10 cellular contexts compared by ENCODE assay signal in genomic region chr16:4111748-4112696, GRCh38. TPM values are rescaled to one million over a fixed set of nuclear protein-coding genes. Genes with fewer than 3 reads are reported as not detected.
DNase-seq lines count a peak whose midpoint lies in the region; ATAC-seq and TF ChIP-seq lines count a peak whose summit lies in the region.
"Had no signal": no experiment of that assay in that cellular context is flagged by ENCODE, and none has a peak within 500 bp of the region (broad histone marks: within the 10 kb centered on the region; RNA-seq: fewer than 3 reads in every experiment).

No MANE protein-coding gene starts in this region.

- H3K27ac Mint-ChIP-seq in activated CD4-positive, alpha-beta T cell treated with anti-CD3 and anti-CD28 coated beads for 36 hours = no peak overlapping the region
- no peak overlapping the region for H3K27ac Mint-ChIP-seq in activated CD8-positive, alpha-beta T cell treated with anti-CD3 and anti-CD28 coated beads, Interleukin-2, amount 10 ng/mL, durations not matched to agents 7 days and 5 days

- intact Hi-C loops in activated CD4-positive, alpha-beta T cell treated with anti-CD3 and anti-CD28 coated beads for 36 hours (cut with DNase I, micrococcal nuclease) = loop anchor here in 1 of 2 experiments (10.0 kb wide), 2 partner anchors 47 to 127 kb away; no protein-coding TSS in a partner anchor

- CTCF ChIA-PET in activated CD4-positive, alpha-beta T cell treated with anti-CD3 and anti-CD28 coated beads for 36 hours (lab: Charles Lee) = interaction anchor here (0.6 to 1.2 kb wide), 5 partner anchors 12 to 538 kb away, joined by 3 read pairs; no protein-coding TSS in a partner anchor
- CTCF ChIA-PET in activated CD8-positive, alpha-beta T cell treated with anti-CD3 and anti-CD28 coated beads, Interleukin-2, amount 10 ng/mL, durations not matched to agents 7 days and 5 days (lab: Charles Lee) = interaction anchor here (1.5 to 2.3 kb wide), 3 partner anchors 13 to 142 kb away, joined by 4 to 9 read pairs (median 5); no protein-coding TSS in a partner anchor

- H3K27me3 ChIP-seq in subcutaneous abdominal adipose tissue (ENCODE audit: control insufficient read depth in 5 of 5, insufficient read depth in 4 of 5, low read length in 5 of 5) = no peaks in the 10 kb centered on the region

- no peaks in the 10 kb centered on the region for H3K9me3 ChIP-seq in subcutaneous abdominal adipose tissue (ENCODE audit: control insufficient read depth in 5 of 5, low read length in 5 of 5)
- H3K9me3 ChIP-seq: Caco-2 had no signal

- H3K27me3 Mint-ChIP-seq in activated CD4-positive, alpha-beta T cell treated with anti-CD3 and anti-CD28 coated beads for 36 hours = peaks cover 2% of the 10 kb centered on the region
- no peaks in the 10 kb centered on the region for H3K27me3 Mint-ChIP-seq in activated CD8-positive, alpha-beta T cell treated with anti-CD3 and anti-CD28 coated beads, Interleukin-2, amount 10 ng/mL, durations not matched to agents 7 days and 5 days (ENCODE audit: low read depth)

- H3K4me3 ChIP-seq in subcutaneous abdominal adipose tissue (ENCODE audit: low read depth in 1 of 5, low read length in 5 of 5) = peak overlapping the region; percentile 9 to 64 (median 39)

- H3K9me3 Mint-ChIP-seq in activated CD4-positive, alpha-beta T cell treated with anti-CD3 and anti-CD28 coated beads for 36 hours (ENCODE audit: low read depth) = no peaks in the 10 kb centered on the region
- no peaks in the 10 kb centered on the region for H3K9me3 Mint-ChIP-seq in activated CD8-positive, alpha-beta T cell treated with anti-CD3 and anti-CD28 coated beads, Interleukin-2, amount 10 ng/mL, durations not matched to agents 7 days and 5 days (ENCODE audit: insufficient read depth)

- no peak for ATAC-seq in activated CD4-positive, alpha-beta T cell treated with anti-CD3 and anti-CD28 coated beads for 36 hours
- ATAC-seq in activated CD8-positive, alpha-beta T cell treated with anti-CD3 and anti-CD28 coated beads, Interleukin-2, amount 10 ng/mL, durations not matched to agents 7 days and 5 days = no peak
- ATAC-seq in GM18505 (IDR thresholded peaks at IDR 0.05; ENCODE audit: unreplicated experiment) (no peak), HG03095 (IDR thresholded peaks at IDR 0.05; ENCODE audit: unreplicated experiment) (no peak), HG03460 (IDR thresholded peaks at IDR 0.05; ENCODE audit: unreplicated experiment) (no peak)

- H3K4me1 Mint-ChIP-seq in activated CD4-positive, alpha-beta T cell treated with anti-CD3 and anti-CD28 coated beads for 36 hours = peaks cover 37% of the 10 kb centered on the region
- H3K4me1 Mint-ChIP-seq in activated CD8-positive, alpha-beta T cell treated with anti-CD3 and anti-CD28 coated beads, Interleukin-2, amount 10 ng/mL, durations not matched to agents 7 days and 5 days (ENCODE audit: low read depth) = peaks cover 45% of the 10 kb centered on the region

- peak overlapping the region; percentile 32 for H3K4me3 Mint-ChIP-seq in activated CD4-positive, alpha-beta T cell treated with anti-CD3 and anti-CD28 coated beads for 36 hours
- peak overlapping the region; percentile 38 for H3K4me3 Mint-ChIP-seq in activated CD8-positive, alpha-beta T cell treated with anti-CD3 and anti-CD28 coated beads, Interleukin-2, amount 10 ng/mL, durations not matched to agents 7 days and 5 days

- peaks cover 0 to 3% (median 0%) of the 10 kb centered on the region in 5 donors for H3K36me3 ChIP-seq in subcutaneous abdominal adipose tissue (ENCODE audit: control insufficient read depth in 5 of 5, insufficient read depth in 5 of 5, low read length in 5 of 5)

- DNase-seq in activated CD4-positive, alpha-beta T cell treated with anti-CD3 and anti-CD28 coated beads for 36 hours = no peak
- no peak for DNase-seq in activated CD4-positive, alpha-beta T cell treated with anti-CD3 and anti-CD28 coated beads, Interleukin-2, amount 50 U/mL, for 4 hours
- no peak for DNase-seq in activated CD8-positive, alpha-beta T cell treated with anti-CD3 and anti-CD28 coated beads, Interleukin-2, amount 10 ng/mL, durations not matched to agents 7 days and 5 days
- DNase-seq in iris pigment epithelial cell (ENCODE audit: low read depth) = peak; percentile 56
- DNase-seq: Caco-2; stimulated activated CD4-positive, alpha-beta T cell treated with anti-CD3 and anti-CD28 coated beads, Interleukin-12 subunit alpha, Interleukin-12 subunit beta, amount 100 ng/mL, for 4 hours had no signal

- H3K36me3 Mint-ChIP-seq in activated CD4-positive, alpha-beta T cell treated with anti-CD3 and anti-CD28 coated beads for 36 hours (ENCODE audit: low read depth) = peaks cover 5% of the 10 kb centered on the region
- peaks cover 9% of the 10 kb centered on the region for H3K36me3 Mint-ChIP-seq in activated CD8-positive, alpha-beta T cell treated with anti-CD3 and anti-CD28 coated beads, Interleukin-2, amount 10 ng/mL, durations not matched to agents 7 days and 5 days (ENCODE audit: low read depth)

- H3K27ac ChIP-seq in subcutaneous abdominal adipose tissue (ENCODE audit: low read depth, low read length) = no peak overlapping the region

- H3K9ac ChIP-seq in subcutaneous abdominal adipose tissue (ENCODE audit: low read length in 5 of 5) = peak overlapping the region in 2 of 5 donors; percentile 14 to 48

- POLR2A ChIA-PET in activated CD4-positive, alpha-beta T cell treated with anti-CD3 and anti-CD28 coated beads for 36 hours (lab: Charles Lee) = no interaction called here
- POLR2A ChIA-PET in activated CD8-positive, alpha-beta T cell treated with anti-CD3 and anti-CD28 coated beads, Interleukin-2, amount 10 ng/mL, durations not matched to agents 7 days and 5 days (lab: Charles Lee) = interaction anchor here (0.6 kb wide), 1 partner anchor 340 kb away, joined by 6 read pairs; no protein-coding TSS in a partner anchor

- peaks cover 0 to 57% (median 56%) of the 10 kb centered on the region in 5 donors for H3K4me1 ChIP-seq in subcutaneous abdominal adipose tissue (ENCODE audit: control insufficient read depth in 5 of 5, insufficient read depth in 5 of 5, low read length in 5 of 5)

- no peak for TF ChIP-seq POLR2A in GM18505 (IDR thresholded peaks at IDR 0.05; ENCODE audit: borderline replicate concordance, extremely low read depth, insufficient read depth, insufficient read length)

RNA-seq across cellular contexts. Expression of gene ADCY9, which starts 4.2 kb away (rescaled TPM):
- 1 to 10 TPM; 5.3 to 6.2 TPM for total RNA-seq in activated CD4-positive, alpha-beta T cell treated with anti-CD3 and anti-CD28 coated beads for 36 hours
- total RNA-seq in activated CD8-positive, alpha-beta T cell treated with anti-CD3 and anti-CD28 coated beads, Interleukin-2, amount 10 ng/mL, durations not matched to agents 7 days and 5 days = 1 to 10 TPM; 6.2 to 6.3 TPM
